In genomic region chr12:52032431-52032796, GRCh38 we compare ENCODE assay signal across 8 cellular contexts. TPM values are rescaled to one million over a fixed set of nuclear protein-coding genes. Genes with fewer than 3 reads are reported as not detected.
DNase-seq lines count a peak whose midpoint lies in the region; ATAC-seq and TF ChIP-seq lines count a peak whose summit lies in the region.

No MANE protein-coding gene starts in this region.

- peak; percentile 75 for DNase-seq in BE2C
- DNase-seq in Jurkat, Clone E6-1 (ENCODE audit: low read depth, low spot score): no peak
- peak; percentile 83 for DNase-seq in astrocyte of the spinal cord (ENCODE audit: low read depth, low spot score)
- DNase-seq in iris pigment epithelial cell (ENCODE audit: low read depth): peak; percentile 83

- no peak for ATAC-seq in GM19395 (IDR thresholded peaks at IDR 0.05; ENCODE audit: unreplicated experiment)
- no peak for ATAC-seq in HG02870 (IDR thresholded peaks at IDR 0.05; ENCODE audit: unreplicated experiment)
- ATAC-seq in GM18909 (IDR thresholded peaks at IDR 0.05; ENCODE audit: poor library complexity, unreplicated experiment): no peak

- no peaks in the 10 kb centered on the region for H3K36me3 ChIP-seq in BE2C

- H3K27ac ChIP-seq in skin epidermis: peak overlapping the region in 12 of 21 experiments; percentile 37 to 97 (median 80)

- H3K9me3 ChIP-seq in BE2C: no peaks in the 10 kb centered on the region

- in situ Hi-C loops in astrocyte of the spinal cord (cut with HindIII; ENCODE audit: low sequenced_read_pairs): no loop called here

- no peaks in the 10 kb centered on the region for H3K27me3 ChIP-seq in BE2C

- peak overlapping the region; percentile 63 for H3K4me3 ChIP-seq in BE2C (ENCODE audit: low read depth, low read length)
- H3K4me3 ChIP-seq in Jurkat, Clone E6-1 (ENCODE audit: low read length): peak overlapping the region; percentile 33
- peak overlapping the region; percentile 38 for H3K4me3 ChIP-seq in astrocyte of the spinal cord (ENCODE audit: low read depth, low read length)
- peak overlapping the region in 6 of 7 experiments; percentile 21 to 43 (median 26) for H3K4me3 ChIP-seq in skin epidermis

- H3K4me1 ChIP-seq in BE2C: peaks cover 18% of the 10 kb centered on the region

- TF ChIP-seq CTCF in BE2C (IDR thresholded peaks at IDR 0.05; ENCODE audit: low read depth, low read length): no peak
- no peak for TF ChIP-seq CTCF in astrocyte of the spinal cord (IDR thresholded peaks at IDR 0.05; ENCODE audit: low read depth, low read length)

RNA-seq across cellular contexts. Expression of gene NR4A1, which starts 18.8 kb away (rescaled TPM):
- 69.7 TPM for polyA plus RNA-seq in BE2C (2012; ENCODE audit: insufficient read depth, insufficient read length, low read depth)
- 16.1 TPM for polyA plus RNA-seq in Jurkat, Clone E6-1 (2012; ENCODE audit: insufficient read depth, insufficient read length)

RNA-seq across cellular contexts. Expression of gene TAMALIN, which starts 25.7 kb away (rescaled TPM):
- polyA plus RNA-seq in BE2C (2012; ENCODE audit: insufficient read depth, insufficient read length, low read depth): 37.0 TPM
- 18.4 TPM for polyA plus RNA-seq in Jurkat, Clone E6-1 (2012; ENCODE audit: insufficient read depth, insufficient read length)

RNA-seq across cellular contexts. Expression of gene ATG101, which starts 37.4 kb away (rescaled TPM):
- polyA plus RNA-seq in BE2C (2012; ENCODE audit: insufficient read depth, insufficient read length, low read depth): 337 TPM
- 46.5 TPM for polyA plus RNA-seq in Jurkat, Clone E6-1 (2012; ENCODE audit: insufficient read depth, insufficient read length)

RNA-seq across cellular contexts. Expression of gene SMIM41, which starts 47.1 kb away (rescaled TPM):
- polyA plus RNA-seq in BE2C (2012; ENCODE audit: insufficient read depth, insufficient read length, low read depth): not detected
- not detected for polyA plus RNA-seq in Jurkat, Clone E6-1 (2012; ENCODE audit: insufficient read depth, insufficient read length)
